Comparison of ENCODE assay signal across 19 cellular contexts in the genomic region with DNA sequence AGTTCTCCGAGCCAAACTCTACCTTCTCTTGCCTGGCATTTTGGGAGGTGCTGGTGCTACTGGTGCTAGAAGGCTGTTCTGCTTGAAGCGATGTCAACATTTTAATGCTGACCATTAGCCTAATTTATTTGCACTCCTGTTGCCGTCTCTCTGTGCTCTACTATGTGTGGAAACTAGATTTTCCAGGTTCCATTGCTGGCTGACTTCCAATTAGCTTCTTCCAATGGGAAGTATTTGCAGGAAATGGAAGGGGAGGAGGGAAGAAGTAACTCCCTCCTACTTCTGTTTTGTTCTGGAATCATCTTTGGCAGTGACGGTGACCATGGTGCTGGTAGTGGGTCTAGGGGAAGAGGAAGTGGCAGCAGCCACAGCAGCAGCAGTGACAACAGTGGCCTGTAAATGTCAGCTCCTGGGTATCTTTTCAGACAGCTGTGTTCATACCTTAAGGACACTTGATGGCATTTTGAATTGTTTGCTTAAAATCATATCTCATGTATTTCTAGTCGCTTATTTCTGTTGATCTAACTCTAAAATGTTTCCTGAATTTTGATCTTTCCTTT. TPM values are rescaled to one million over a fixed set of nuclear protein-coding genes. Genes with fewer than 3 reads are reported as not detected.
DNase-seq lines count a peak whose midpoint lies in the region; ATAC-seq and TF ChIP-seq lines count a peak whose summit lies in the region.
"Had no signal": no experiment of that assay in that cellular context is flagged by ENCODE, and none has a peak within 500 bp of the region (broad histone marks: within the 10 kb centered on the region; RNA-seq: fewer than 3 reads in every experiment).

No MANE protein-coding gene starts in this region.

- H2AFZ ChIP-seq in PC-3 (ENCODE audit: low read length), result no peak overlapping the region

- H3K9ac ChIP-seq in PC-3 (ENCODE audit: low read length), result no peak overlapping the region

- ATAC-seq in PC-3, result no peak
- no peak for ATAC-seq in GM21717 (IDR thresholded peaks at IDR 0.05; ENCODE audit: unreplicated experiment)
- ATAC-seq: activated CD4-positive, CD25-positive, alpha-beta regulatory T cell treated with anti-CD3 and anti-CD28 coated beads, Interleukin-2, amount 50 U/mL, for 24 hours; activated CD8-positive, alpha-beta T cell treated with anti-CD3 and anti-CD28 coated beads for 36 hours; left colon; natural killer cell treated with Interleukin-12 subunit alpha and Interleukin-12 subunit beta and Interleukin-15 and Interleukin-18, amount 100 ng/mL, for 72 hours; stimulated activated effector memory CD8-positive, alpha-beta T cell treated with anti-CD3 and anti-CD28 coated beads, Interleukin-12 subunit alpha, Interleukin-12 subunit beta, amount 100 ng/mL, for 72 hours had no signal

- no peak for TF ChIP-seq POLR2A in esophagus squamous epithelium (IDR thresholded peaks at IDR 0.05)

- H3K27ac ChIP-seq in PC-3 (ENCODE audit: low read length) (no peak overlapping the region), esophagus squamous epithelium (no peak overlapping the region)
- H3K27ac ChIP-seq: sigmoid colon, tibial artery had no signal

- 64 to 75% methylated on average over 5 of the region's 5 CpGs for WGBS in esophagus squamous epithelium, 2 donors

- TF ChIP-seq CTCF in LNCaP clone FGC (IDR thresholded peaks at IDR 0.05; ENCODE audit: control insufficient read depth, extremely low read depth, insufficient read depth) (no peak), PC-3 (conservative IDR thresholded peaks at IDR 0.05; ENCODE audit: low read depth, low read length) (no peak), esophagus squamous epithelium (IDR thresholded peaks at IDR 0.05) (no peak)

- peak; percentile 37 for DNase-seq in GDM1 (lab: John Stamatoyannopoulos, UW)
- DNase-seq in LNCaP clone FGC (ENCODE audit: low read depth), result peak; percentile 27
- peak; percentile 10 for DNase-seq in PC-3
- DNase-seq in medulla oblongata (ENCODE audit: extremely low spot score), result peak; percentile 5
- no peak for DNase-seq in esophagus squamous epithelium (lab: John Stamatoyannopoulos, UW)
- no peak for DNase-seq in stimulated activated CD4-positive, alpha-beta T cell treated with anti-CD3 and anti-CD28 coated beads, Interleukin-4, amount 100 ng/mL, for 1 hour
- DNase-seq: activated CD8-positive, alpha-beta T cell treated with anti-CD3 and anti-CD28 coated beads for 36 hours; activated naive CD4-positive, alpha-beta T cell; CD8-positive, alpha-beta memory T cell; cortex of kidney; left colon; sigmoid colon; tibial artery had no signal

- H3F3A ChIP-seq in PC-3 (ENCODE audit: low read length, unreplicated experiment), result no peaks in the 10 kb centered on the region

- no TSS peak for BruUV-seq in PC-3 (replicated peaks; lab: Mats Ljungman, UMichigan)

- POLR2A ChIA-PET in PC-3 (lab: Charles Lee; ENCODE audit: unreplicated experiment), result no interaction called here

- H3K9me3 ChIP-seq in PC-3 (ENCODE audit: low read length) (no peaks in the 10 kb centered on the region), esophagus squamous epithelium (no peaks in the 10 kb centered on the region)
- H3K9me3 ChIP-seq: sigmoid colon, tibial artery had no signal

- no peak overlapping the region for H3K4me2 ChIP-seq in PC-3 (ENCODE audit: low read length)

- H3K9me2 ChIP-seq in PC-3 (replicated peaks; ENCODE audit: low read length), result no peaks in the 10 kb centered on the region

- H3K4me3 ChIP-seq in LNCaP clone FGC (ENCODE audit: low read depth, low read length) (no peak overlapping the region), PC-3 (ENCODE audit: low read length) (no peak overlapping the region), esophagus squamous epithelium (no peak overlapping the region)
- H3K4me3 ChIP-seq: sigmoid colon, tibial artery had no signal

- CTCF ChIA-PET in PC-3 (lab: Charles Lee), result no interaction called here

- H3K36me3 ChIP-seq in PC-3 (ENCODE audit: low read depth, low read length), result no peaks in the 10 kb centered on the region
- no peaks in the 10 kb centered on the region for H3K36me3 ChIP-seq in esophagus squamous epithelium
- H3K36me3 ChIP-seq: sigmoid colon, tibial artery had no signal

- intact Hi-C loops in PC-3 (cut with micrococcal nuclease) (no loop called here), esophagus squamous epithelium (cut with DNase I) (no loop called here)

- H3K79me2 ChIP-seq in PC-3 (ENCODE audit: low read length), result no peaks in the 10 kb centered on the region

- H3K4me1 ChIP-seq in PC-3 (ENCODE audit: insufficient read depth, low read length), result no peaks in the 10 kb centered on the region
- H3K4me1 ChIP-seq in esophagus squamous epithelium, result peaks cover 0 to 10% (median 8%) of the 10 kb centered on the region in 3 donors
- H3K4me1 ChIP-seq: sigmoid colon, tibial artery had no signal

- no peaks in the 10 kb centered on the region for H3K27me3 ChIP-seq in PC-3 (ENCODE audit: low read length)
- H3K27me3 ChIP-seq in esophagus squamous epithelium, result no peaks in the 10 kb centered on the region
- H3K27me3 ChIP-seq: sigmoid colon, tibial artery had no signal

- no peaks in the 10 kb centered on the region for H4K20me1 ChIP-seq in PC-3 (ENCODE audit: low read length)

RNA-seq across cellular contexts. Expression of gene TXNDC8, which starts 7.9 kb away (rescaled TPM):
- total RNA-seq in PC-3 (2014; rRNA removed), result not detected in 2 replicates
- not detected for total RNA-seq in esophagus squamous epithelium
- total RNA-seq: activated CD8-positive, alpha-beta T cell treated with anti-CD3 and anti-CD28 coated beads for 36 hours; CD8-positive, alpha-beta memory T cell; left colon; natural killer cell treated with Interleukin-12 subunit alpha and Interleukin-12 subunit beta and Interleukin-15 and Interleukin-18, amount 100 ng/mL, for 72 hours; posterior vena cava; sigmoid colon; T-helper 1 cell treated with Interleukin-12 subunit alpha and Interleukin-12 subunit beta and Interleukin-4 antibody, amounts not matched to agents 30 ng/mL and 1 ng/mL, for 36 hours had no signal

Comparison
In these comparisons a context has a peak if more than half of its experiments do, and no peak if none do; other contexts are left out.
1. DNase-seq: peak in GDM1 (single experiment), LNCaP clone FGC (single experiment), PC-3 (single experiment) and medulla oblongata (single experiment); none in esophagus squamous epithelium (single experiment) and stimulated activated CD4-positive, alpha-beta T cell treated with anti-CD3 and anti-CD28 coated beads, Interleukin-4, amount 100 ng/mL, for 1 hour (single experiment).